In the genomic region with DNA sequence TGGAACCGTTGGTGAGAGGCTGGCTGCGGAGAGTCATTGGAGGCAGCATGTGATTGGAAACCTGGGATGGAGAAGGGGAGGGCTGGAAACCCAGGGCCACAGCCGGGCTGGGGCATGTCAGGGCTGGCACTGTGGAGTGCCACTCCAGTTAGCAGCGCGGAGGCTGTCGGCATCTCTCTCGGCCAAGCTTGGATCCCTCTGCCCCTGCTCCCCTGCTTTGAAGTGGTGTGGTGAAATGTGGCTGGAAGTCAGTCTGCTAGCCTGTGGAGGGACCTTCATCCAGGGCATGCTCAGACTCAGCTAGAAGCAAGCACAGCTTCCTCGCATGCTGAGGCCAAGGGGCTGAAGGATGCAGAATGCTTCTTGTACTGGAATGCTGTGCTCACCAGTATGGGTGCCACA, we compare ENCODE assay signal across 9 cellular contexts. TPM values are rescaled to one million over a fixed set of nuclear protein-coding genes. Genes with fewer than 3 reads are reported as not detected.
DNase-seq lines count a peak whose midpoint lies in the region; ATAC-seq and TF ChIP-seq lines count a peak whose summit lies in the region.
"Had no signal": no experiment of that assay in that cellular context is flagged by ENCODE, and none has a peak within 500 bp of the region (broad histone marks: within the 10 kb centered on the region; RNA-seq: fewer than 3 reads in every experiment).

No MANE protein-coding gene starts in this region.

- no peak for DNase-seq in activated CD4-positive, alpha-beta T cell treated with anti-CD3 and anti-CD28 coated beads, Interleukin-2, amount 10 ng/mL, durations not matched to agents 7 days and 5 days
- no peak for DNase-seq in activated CD4-positive, alpha-beta T cell treated with anti-CD3 and anti-CD28 coated beads for 4 hours
- DNase-seq in ascending aorta (ENCODE audit: low spot score in 2 of 2) = peak in 1 of 2 donors; percentile 70
- DNase-seq in left colon = no peak
- DNase-seq in ureter (ENCODE audit: low spot score) = peak; percentile 84
- DNase-seq in iPS-NIHi7 (ENCODE audit: extremely low spot score) = no peak
- DNase-seq in CD8-positive, alpha-beta T cell = no peak
- no peak for DNase-seq in GM10266 (ENCODE audit: extremely low spot score)

- H3K36me3 Mint-ChIP-seq in activated CD4-positive, alpha-beta T cell treated with anti-CD3 and anti-CD28 coated beads, Interleukin-2, amount 10 ng/mL, durations not matched to agents 7 days and 5 days (ENCODE audit: low read depth) = peaks cover 22% of the 10 kb centered on the region
- no peaks in the 10 kb centered on the region for H3K36me3 Mint-ChIP-seq in CD8-positive, alpha-beta T cell

- H3K4me3 Mint-ChIP-seq in activated CD4-positive, alpha-beta T cell treated with anti-CD3 and anti-CD28 coated beads, Interleukin-2, amount 10 ng/mL, durations not matched to agents 7 days and 5 days = no peak overlapping the region
- no peak overlapping the region for H3K4me3 Mint-ChIP-seq in CD8-positive, alpha-beta T cell

- H3K4me3 ChIP-seq in ascending aorta = peak overlapping the region in 1 of 2 donors; percentile 25
- H3K4me3 ChIP-seq in CD8-positive, alpha-beta T cell (ENCODE audit: low read depth, low read length) = no peak overlapping the region
- H3K4me3 ChIP-seq: BLaER1 had no signal

- peak overlapping the region; percentile 73 for H3K27ac Mint-ChIP-seq in activated CD4-positive, alpha-beta T cell treated with anti-CD3 and anti-CD28 coated beads, Interleukin-2, amount 10 ng/mL, durations not matched to agents 7 days and 5 days
- no peak overlapping the region for H3K27ac Mint-ChIP-seq in CD8-positive, alpha-beta T cell

- H3K4me1 Mint-ChIP-seq in activated CD4-positive, alpha-beta T cell treated with anti-CD3 and anti-CD28 coated beads, Interleukin-2, amount 10 ng/mL, durations not matched to agents 7 days and 5 days = peaks cover 87% of the 10 kb centered on the region
- H3K4me1 Mint-ChIP-seq in CD8-positive, alpha-beta T cell (ENCODE audit: low read depth) = peaks cover 79% of the 10 kb centered on the region

- intact Hi-C loops in ascending aorta (cut with DNase I) (loop anchor here (2.0 to 5.0 kb wide), 6 partner anchors 14 to 210 kb away; a partner anchor contains a TSS), left colon (cut with DNase I, micrococcal nuclease) (no loop called here)
- intact Hi-C loops in CD8-positive, alpha-beta T cell (cut with DNase I, micrococcal nuclease) = no loop called here

- CTCF ChIA-PET in activated CD4-positive, alpha-beta T cell treated with anti-CD3 and anti-CD28 coated beads, Interleukin-2, amount 10 ng/mL, durations not matched to agents 7 days and 5 days (lab: Charles Lee) = interaction anchor here (0.9 to 2.6 kb wide), 3 partner anchors 11 to 17 kb away, joined by 3 to 11 read pairs (median 4); no protein-coding TSS in a partner anchor
- CTCF ChIA-PET in CD8-positive, alpha-beta T cell (lab: Charles Lee) = no interaction called here

- H3K9me3 ChIP-seq in ascending aorta = no peaks in the 10 kb centered on the region
- H3K9me3 ChIP-seq in CD8-positive, alpha-beta T cell (ENCODE audit: low read length) = no peaks in the 10 kb centered on the region

- H3K27ac ChIP-seq in ascending aorta = peak overlapping the region; percentile 77 to 90
- H3K27ac ChIP-seq in CD8-positive, alpha-beta T cell (ENCODE audit: low read depth, low read length) = no peak overlapping the region
- H3K27ac ChIP-seq: BLaER1 had no signal

- peaks cover 10% of the 10 kb centered on the region for H3K9me3 Mint-ChIP-seq in activated CD4-positive, alpha-beta T cell treated with anti-CD3 and anti-CD28 coated beads, Interleukin-2, amount 10 ng/mL, durations not matched to agents 7 days and 5 days
- H3K9me3 Mint-ChIP-seq in CD8-positive, alpha-beta T cell = no peaks in the 10 kb centered on the region

- ATAC-seq in left colon = peak; percentile 2
- ATAC-seq in CD8-positive, alpha-beta T cell = no peak

- H3K27me3 Mint-ChIP-seq in activated CD4-positive, alpha-beta T cell treated with anti-CD3 and anti-CD28 coated beads, Interleukin-2, amount 10 ng/mL, durations not matched to agents 7 days and 5 days = peaks cover 1% of the 10 kb centered on the region
- H3K27me3 Mint-ChIP-seq in CD8-positive, alpha-beta T cell (ENCODE audit: low read depth) = no peaks in the 10 kb centered on the region

- H3K36me3 ChIP-seq in ascending aorta = no peaks in the 10 kb centered on the region
- H3K36me3 ChIP-seq in CD8-positive, alpha-beta T cell (ENCODE audit: insufficient read depth, low read length) = no peaks in the 10 kb centered on the region
- H3K36me3 ChIP-seq: BLaER1 had no signal

- TF ChIP-seq CTCF in ascending aorta (IDR thresholded peaks at IDR 0.05) (no peak), GM10266 (IDR thresholded peaks at IDR 0.05; ENCODE audit: control insufficient read depth, insufficient read depth, low read depth, missing control alignments) (no peak)
- no peak for TF ChIP-seq CTCF in CD8-positive, alpha-beta T cell (IDR thresholded peaks at IDR 0.05)

- H3K4me1 ChIP-seq in ascending aorta = peaks cover 11 to 43% of the 10 kb centered on the region in 2 donors
- H3K4me1 ChIP-seq in CD8-positive, alpha-beta T cell (ENCODE audit: insufficient read depth, low read length) = peaks cover 41% of the 10 kb centered on the region

- POLR2A ChIA-PET in activated CD4-positive, alpha-beta T cell treated with anti-CD3 and anti-CD28 coated beads, Interleukin-2, amount 10 ng/mL, durations not matched to agents 7 days and 5 days (lab: Charles Lee) = no interaction called here
- POLR2A ChIA-PET in CD8-positive, alpha-beta T cell (lab: Charles Lee) = interaction anchor here (1.1 kb wide), 1 partner anchor 13 kb away, joined by 5 read pairs; a partner anchor contains a TSS

- no peaks in the 10 kb centered on the region for H3K27me3 ChIP-seq in ascending aorta
- no peaks in the 10 kb centered on the region for H3K27me3 ChIP-seq in CD8-positive, alpha-beta T cell (ENCODE audit: insufficient read depth, low read length)
- H3K27me3 ChIP-seq: BLaER1 had no signal

RNA-seq across cellular contexts. Expression of a gene that starts 13.5 kb away (rescaled TPM):
- 10 to 100 TPM; 41.8 to 46.8 TPM for total RNA-seq in activated CD4-positive, alpha-beta T cell treated with anti-CD3 and anti-CD28 coated beads, Interleukin-2, amount 10 ng/mL, durations not matched to agents 7 days and 5 days
- 53.2 TPM for total RNA-seq in ascending aorta
- total RNA-seq in left colon = 10 to 100 TPM; 13.0 to 15.1 TPM
- 42.3 TPM for total RNA-seq in ureter
- 10 to 100 TPM; 16.7 to 18.1 TPM for total RNA-seq in CD8-positive, alpha-beta T cell
